8 cellular contexts compared by ENCODE assay signal in the genomic region with DNA sequence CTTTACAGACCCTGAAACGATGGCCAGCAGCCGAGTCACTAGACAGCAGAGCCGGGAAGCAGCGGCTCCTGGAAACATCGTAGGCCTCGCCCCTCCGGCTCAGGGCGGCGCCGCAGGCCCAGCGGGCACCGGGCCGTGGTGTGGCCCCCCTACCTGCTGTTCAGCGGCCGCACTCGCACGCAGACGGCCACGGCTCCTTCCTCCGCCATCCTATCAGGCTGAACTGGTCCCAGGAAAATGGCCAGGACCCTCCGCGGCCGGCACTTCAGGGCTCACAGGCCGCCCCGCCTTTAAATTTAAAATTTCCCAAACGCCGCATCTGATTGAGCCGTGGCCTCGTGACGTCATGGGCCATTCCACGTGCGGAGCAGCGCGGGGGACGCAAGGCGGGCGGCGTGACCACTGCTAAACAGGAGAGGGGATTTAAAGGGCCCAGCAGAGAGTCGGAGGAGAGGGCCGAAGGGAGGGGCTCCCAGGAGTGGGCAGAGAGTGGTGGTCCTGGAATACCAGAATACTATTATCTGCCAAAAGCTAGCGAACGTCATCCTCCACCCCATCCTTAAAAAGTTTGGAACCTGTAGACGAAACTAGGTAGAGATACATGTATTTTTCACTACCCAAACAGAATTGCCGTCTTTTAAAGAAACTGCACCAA. TPM values are rescaled to one million over a fixed set of nuclear protein-coding genes. Genes with fewer than 3 reads are reported as not detected.
DNase-seq lines count a peak whose midpoint lies in the region; ATAC-seq and TF ChIP-seq lines count a peak whose summit lies in the region.

A gene with protein sequence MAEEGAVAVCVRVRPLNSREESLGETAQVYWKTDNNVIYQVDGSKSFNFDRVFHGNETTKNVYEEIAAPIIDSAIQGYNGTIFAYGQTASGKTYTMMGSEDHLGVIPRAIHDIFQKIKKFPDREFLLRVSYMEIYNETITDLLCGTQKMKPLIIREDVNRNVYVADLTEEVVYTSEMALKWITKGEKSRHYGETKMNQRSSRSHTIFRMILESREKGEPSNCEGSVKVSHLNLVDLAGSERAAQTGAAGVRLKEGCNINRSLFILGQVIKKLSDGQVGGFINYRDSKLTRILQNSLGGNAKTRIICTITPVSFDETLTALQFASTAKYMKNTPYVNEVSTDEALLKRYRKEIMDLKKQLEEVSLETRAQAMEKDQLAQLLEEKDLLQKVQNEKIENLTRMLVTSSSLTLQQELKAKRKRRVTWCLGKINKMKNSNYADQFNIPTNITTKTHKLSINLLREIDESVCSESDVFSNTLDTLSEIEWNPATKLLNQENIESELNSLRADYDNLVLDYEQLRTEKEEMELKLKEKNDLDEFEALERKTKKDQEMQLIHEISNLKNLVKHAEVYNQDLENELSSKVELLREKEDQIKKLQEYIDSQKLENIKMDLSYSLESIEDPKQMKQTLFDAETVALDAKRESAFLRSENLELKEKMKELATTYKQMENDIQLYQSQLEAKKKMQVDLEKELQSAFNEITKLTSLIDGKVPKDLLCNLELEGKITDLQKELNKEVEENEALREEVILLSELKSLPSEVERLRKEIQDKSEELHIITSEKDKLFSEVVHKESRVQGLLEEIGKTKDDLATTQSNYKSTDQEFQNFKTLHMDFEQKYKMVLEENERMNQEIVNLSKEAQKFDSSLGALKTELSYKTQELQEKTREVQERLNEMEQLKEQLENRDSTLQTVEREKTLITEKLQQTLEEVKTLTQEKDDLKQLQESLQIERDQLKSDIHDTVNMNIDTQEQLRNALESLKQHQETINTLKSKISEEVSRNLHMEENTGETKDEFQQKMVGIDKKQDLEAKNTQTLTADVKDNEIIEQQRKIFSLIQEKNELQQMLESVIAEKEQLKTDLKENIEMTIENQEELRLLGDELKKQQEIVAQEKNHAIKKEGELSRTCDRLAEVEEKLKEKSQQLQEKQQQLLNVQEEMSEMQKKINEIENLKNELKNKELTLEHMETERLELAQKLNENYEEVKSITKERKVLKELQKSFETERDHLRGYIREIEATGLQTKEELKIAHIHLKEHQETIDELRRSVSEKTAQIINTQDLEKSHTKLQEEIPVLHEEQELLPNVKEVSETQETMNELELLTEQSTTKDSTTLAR (N-terminal part only) (minus strand): TSS at position 233 of the 655 bp plus-strand sequence. CDS start 24 bp downstream, at position 209.

- H3K4me2 ChIP-seq in OCI-LY7 (ENCODE audit: low read length) = peak within 1 kb of the TSS; percentile 89

- H3K4me3 ChIP-seq in HUES6 (ENCODE audit: low read depth, low read length) (peak within 1 kb of the TSS; percentile 97), OCI-LY7 (ENCODE audit: low read depth, low read length, poor library complexity, severe bottlenecking) (peak within 1 kb of the TSS; percentile 86), mucosa of rectum (ENCODE audit: low read length in 2 of 2) (peak within 1 kb of the TSS; percentile 94 to 95)

- CTCF ChIA-PET in OCI-LY7 (lab: Charles Lee; ENCODE audit: unreplicated experiment) = no interaction called here

- peak; percentile 72 for TF ChIP-seq POLR2A in erythroblast (IDR thresholded peaks at IDR 0.05; ENCODE audit: low read length)

- TF ChIP-seq CTCF in OCI-LY7 (conservative IDR thresholded peaks at IDR 0.05; ENCODE audit: low read length) = no peak

- no peaks in the 10 kb centered on the region for H3K9me2 ChIP-seq in OCI-LY7 (ENCODE audit: insufficient read depth, low read length)

- no peaks in the 10 kb centered on the region for H3K27me3 ChIP-seq in HUES6 (ENCODE audit: control insufficient read depth, insufficient read depth, low read length)
- no peaks in the 10 kb centered on the region for H3K27me3 ChIP-seq in mucosa of rectum (ENCODE audit: control insufficient read depth in 2 of 2, insufficient read depth in 2 of 2, low read length in 2 of 2)

- no peaks in the 10 kb centered on the region for H3K4me1 ChIP-seq in HUES6 (ENCODE audit: control insufficient read depth, insufficient read depth, low read length)
- H3K4me1 ChIP-seq in OCI-LY7 (ENCODE audit: insufficient read depth, low read length, poor library complexity, severe bottlenecking) = peaks cover 20% of the 10 kb centered on the region
- H3K4me1 ChIP-seq in mucosa of rectum (ENCODE audit: control insufficient read depth in 2 of 2, insufficient read depth in 2 of 2, low read length in 2 of 2) = peaks cover 4% of the 10 kb centered on the region in 2 donors

- POLR2A ChIA-PET in OCI-LY7 (lab: Charles Lee) = interaction anchor here (0.7 to 1.9 kb wide), 3 partner anchors 17 to 569 kb away, joined by 3 to 8 read pairs (median 3); no protein-coding TSS in a partner anchor

- H4K20me1 ChIP-seq in OCI-LY7 (ENCODE audit: insufficient read depth, low read length) = no peaks in the 10 kb centered on the region

- peaks cover 34% of the 10 kb centered on the region for H3K36me3 ChIP-seq in HUES6 (ENCODE audit: control insufficient read depth, insufficient read depth, low read length)
- H3K36me3 ChIP-seq in OCI-LY7 (ENCODE audit: insufficient read depth, low read length) = peaks cover 36% of the 10 kb centered on the region
- H3K36me3 ChIP-seq in mucosa of rectum (ENCODE audit: control insufficient read depth in 2 of 2, insufficient read depth in 2 of 2, low read length in 2 of 2) = no peaks in the 10 kb centered on the region

- no TSS peak for BruUV-seq in OCI-LY7 (replicated peaks; lab: Mats Ljungman, UMichigan)

- H3K9ac ChIP-seq in HUES6 (ENCODE audit: low read length) (peak within 1 kb of the TSS; percentile 81), mucosa of rectum (ENCODE audit: low read depth in 1 of 2, low read length in 2 of 2) (peak within 1 kb of the TSS; percentile 82 to 84)

- no peak within 1 kb of the TSS; the same call in 1 of the 2 replicates for H3K27ac ChIP-seq in HUES6 (ENCODE audit: low read depth, low read length)
- peak within 1 kb of the TSS; percentile 41 for H3K27ac ChIP-seq in OCI-LY7 (ENCODE audit: low read depth, low read length, poor library complexity, severe bottlenecking)
- H3K27ac ChIP-seq in mucosa of rectum (ENCODE audit: low read depth in 2 of 2, low read length in 2 of 2) = peak within 1 kb of the TSS; percentile 41 to 57

- H3K79me2 ChIP-seq in OCI-LY7 (ENCODE audit: insufficient read depth, low read depth, low read length) = peaks cover 23% of the 10 kb centered on the region

- DNase-seq in DMS 273 (lab: John Stamatoyannopoulos, UW; ENCODE audit: unreplicated experiment) (peak; percentile 91), OCI-LY7 (ENCODE audit: low spot score) (peak; percentile 92), erythroblast (lab: John Stamatoyannopoulos, UW) (peak; percentile 93 to 96)
- DNase-seq in activated CD8-positive, alpha-beta memory T cell treated with anti-CD3 and anti-CD28 coated beads, Interleukin-2, amount 50 U/mL, for 48 hours = peak; percentile 94
- DNase-seq in stimulated activated CD8-positive, alpha-beta memory T cell treated with anti-CD3 and anti-CD28 coated beads, Interleukin-4, amount 100 ng/mL, for 4 hours (ENCODE audit: low read depth in 2 of 2, low spot score in 1 of 2) = peak; percentile 66 to 67

- H3K9me3 ChIP-seq in HUES6 (ENCODE audit: control insufficient read depth, insufficient read depth, low read depth, low read length) (no peaks in the 10 kb centered on the region), OCI-LY7 (ENCODE audit: low read length) (no peaks in the 10 kb centered on the region; the same call in 1 of the 2 replicates), mucosa of rectum (ENCODE audit: control insufficient read depth in 2 of 2, low read length in 2 of 2) (no peaks in the 10 kb centered on the region)

- intact Hi-C loops in OCI-LY7 (cut with micrococcal nuclease; ENCODE audit: unreplicated experiment) = loop anchor here (10.0 kb wide), 1 partner anchor 693 kb away; a partner anchor contains a TSS

- H2AFZ ChIP-seq in OCI-LY7 (ENCODE audit: low read length) = peak within 1 kb of the TSS; percentile 97

- ATAC-seq in GM21447 (IDR thresholded peaks at IDR 0.05; ENCODE audit: unreplicated experiment) = peak; percentile 92

RNA-seq across cellular contexts. Expression of the gene that starts here (rescaled TPM):
- 23.6 and 39.4 TPM in 2 replicates for total RNA-seq in OCI-LY7 (2014; rRNA removed; shearing (Covaris generic))
- 70.9 and 80.0 TPM in 2 replicates for total RNA-seq in OCI-LY7 (2022)
